In genomic region chr9:98429613-98430012, GRCh38 we compare ENCODE assay signal across 1 cellular context.
TF ChIP-seq lines count a peak whose summit lies in the region.

No MANE protein-coding gene starts in this region.

TF ChIP-seq in GM23338, 12 proteins besides CTCF, POLR2A, EP300 and RAD21 (continued from another document):
- TF ChIP-seq ZNF462 (CRISPR knock-in tag; IDR thresholded peaks at IDR 0.05) (no peak), NANOG (IDR thresholded peaks at IDR 0.05; ENCODE audit: borderline replicate concordance) (no peak), EZH2 (IDR thresholded peaks at IDR 0.05; ENCODE audit: low read depth, unreplicated experiment) (no peak), ZNF331 (CRISPR knock-in tag; IDR thresholded peaks at IDR 0.05; ENCODE audit: low read depth) (no peak), JUNB (IDR thresholded peaks at IDR 0.05; ENCODE audit: unreplicated experiment) (no peak), ETS1 (IDR thresholded peaks at IDR 0.05) (no peak), EZH2phosphoT487 (IDR thresholded peaks at IDR 0.05; ENCODE audit: unreplicated experiment) (no peak)
TF ChIP-seq in GM23338: peak in this region for 0.
